ENCODE assay signal across 10 cellular contexts in the genomic region with DNA sequence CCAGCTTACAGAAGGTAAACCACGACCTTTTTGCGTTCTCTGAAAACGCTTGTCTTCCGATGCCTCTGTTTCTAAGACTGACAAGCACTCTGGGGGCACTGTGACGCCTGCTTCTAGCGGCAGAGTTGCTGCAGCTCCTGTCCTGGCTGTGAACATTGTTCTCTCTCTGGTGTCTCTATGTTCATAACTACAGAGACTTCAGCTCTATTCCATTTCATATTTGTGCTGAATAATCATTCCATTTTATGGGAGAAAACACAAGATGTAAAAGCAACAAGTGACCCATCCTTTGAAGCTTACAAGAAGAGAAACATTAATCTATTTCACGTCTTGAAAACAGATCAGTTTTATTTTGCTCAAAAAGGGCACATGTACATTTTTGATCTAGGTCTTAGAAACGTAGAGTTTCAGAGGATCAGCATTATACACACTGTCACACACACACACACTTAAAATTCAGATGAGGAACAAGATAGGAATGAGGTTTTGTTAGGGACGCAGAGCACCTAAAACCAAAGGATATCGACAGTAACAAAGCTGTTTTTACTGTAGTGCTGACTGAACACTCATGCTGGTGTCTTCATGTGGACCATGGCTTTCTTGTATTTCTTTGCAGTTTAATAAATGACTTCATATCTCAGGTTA. TPM values are rescaled to one million over a fixed set of nuclear protein-coding genes. Genes with fewer than 3 reads are reported as not detected.
DNase-seq lines count a peak whose midpoint lies in the region; ATAC-seq, FAIRE-seq and TF ChIP-seq lines count a peak whose summit lies in the region.
"Had no signal": no experiment of that assay in that cellular context is flagged by ENCODE, and none has a peak within 500 bp of the region (broad histone marks: within the 10 kb centered on the region; RNA-seq: fewer than 3 reads in every experiment).

No MANE protein-coding gene starts in this region.

- H3K9me3 Mint-ChIP-seq in activated CD8-positive, alpha-beta T cell treated with anti-CD3 and anti-CD28 coated beads, Interleukin-2, amount 10 ng/mL, durations not matched to agents 7 days and 5 days (ENCODE audit: insufficient read depth), result no peaks in the 10 kb centered on the region

- no peak overlapping the region for H3K4me2 ChIP-seq in PC-3 (ENCODE audit: low read length)

- peaks cover 78% of the 10 kb centered on the region for H3K36me3 Mint-ChIP-seq in activated CD8-positive, alpha-beta T cell treated with anti-CD3 and anti-CD28 coated beads, Interleukin-2, amount 10 ng/mL, durations not matched to agents 7 days and 5 days (ENCODE audit: low read depth)

- no peaks in the 10 kb centered on the region for H3K9me3 ChIP-seq in psoas muscle
- no peaks in the 10 kb centered on the region for H3K9me3 ChIP-seq in adrenal gland (replicated peaks in 1 of 3)
- no peaks in the 10 kb centered on the region for H3K9me3 ChIP-seq in PC-3 (ENCODE audit: low read length)

- H3K27me3 ChIP-seq in psoas muscle (ENCODE audit: insufficient read depth in 3 of 3, low read length in 2 of 3), result peaks cover 3 to 46% (median 14%) of the 10 kb centered on the region in 3 donors
- H3K27me3 ChIP-seq in adrenal gland, result peaks cover 22% of the 10 kb centered on the region
- H3K27me3 ChIP-seq in PC-3 (ENCODE audit: low read length), result peaks cover 78% of the 10 kb centered on the region

- DNase-seq in activated CD8-positive, alpha-beta T cell treated with anti-CD3 and anti-CD28 coated beads, Interleukin-2, amount 10 ng/mL, durations not matched to agents 7 days and 5 days, result peak; percentile 83
- DNase-seq in psoas muscle (no peak), RCC 7860 (ENCODE audit: low spot score) (no peak), NCI-H446 treated with DMSO at 0.1 percent for 48 hours (lab: John Stamatoyannopoulos, UW) (no peak), adrenal gland (no peak), PC-3 (no peak)

- POLR2A ChIA-PET in activated CD8-positive, alpha-beta T cell treated with anti-CD3 and anti-CD28 coated beads, Interleukin-2, amount 10 ng/mL, durations not matched to agents 7 days and 5 days (lab: Charles Lee), result interaction anchor here (0.5 to 11.8 kb wide), 18 partner anchors 9 to 164 kb away, joined by 3 to 142 read pairs (median 5); no protein-coding TSS in a partner anchor
- POLR2A ChIA-PET in PC-3 (lab: Charles Lee; ENCODE audit: unreplicated experiment), result no interaction called here

- ATAC-seq in HG03571 (IDR thresholded peaks at IDR 0.05; ENCODE audit: unreplicated experiment), result peak; percentile 21
- ATAC-seq in activated CD8-positive, alpha-beta T cell treated with anti-CD3 and anti-CD28 coated beads, Interleukin-2, amount 10 ng/mL, durations not matched to agents 7 days and 5 days, result peak; percentile 27
- ATAC-seq in psoas muscle, result no peak
- ATAC-seq in PC-3, result no peak
- ATAC-seq: right cardiac atrium had no signal

- H3K4me3 ChIP-seq in psoas muscle (peak overlapping the region; percentile 11), adrenal gland (no peak overlapping the region), PC-3 (ENCODE audit: low read length) (no peak overlapping the region)
- H3K4me3 ChIP-seq: cardiac muscle cell had no signal

- peak overlapping the region; percentile 98 for H3K27ac Mint-ChIP-seq in activated CD8-positive, alpha-beta T cell treated with anti-CD3 and anti-CD28 coated beads, Interleukin-2, amount 10 ng/mL, durations not matched to agents 7 days and 5 days

- TF ChIP-seq POLR2A in GM18526 (IDR thresholded peaks at IDR 0.05; ENCODE audit: extremely low read depth, insufficient read length) (peak; percentile 21), adrenal gland (IDR thresholded peaks at IDR 0.05) (no peak)

- H3K79me2 ChIP-seq in PC-3 (ENCODE audit: low read length), result no peaks in the 10 kb centered on the region

- H2AFZ ChIP-seq in PC-3 (ENCODE audit: low read length), result no peak overlapping the region

- H3K27ac ChIP-seq in psoas muscle (no peak overlapping the region), adrenal gland (no peak overlapping the region), PC-3 (ENCODE audit: low read length) (no peak overlapping the region)
- H3K27ac ChIP-seq: cardiac muscle cell had no signal

- TF ChIP-seq CTCF in psoas muscle (IDR thresholded peaks at IDR 0.05) (no peak), adrenal gland (IDR thresholded peaks at IDR 0.05) (no peak), PC-3 (conservative IDR thresholded peaks at IDR 0.05; ENCODE audit: low read depth, low read length) (no peak)

- no peaks in the 10 kb centered on the region for H3F3A ChIP-seq in PC-3 (ENCODE audit: low read length, unreplicated experiment)

- WGBS in psoas muscle, 3 donors, result 47 to 56% (median 48%) methylated on average over 10 of the region's 10 CpGs
- WGBS in adrenal gland, 4 donors, result 28 to 48% (median 45%) methylated on average over 10 of the region's 10 CpGs

- FAIRE-seq in RCC 7860 (lab: Jason Lieb, UNC), result no peak

- H3K4me1 Mint-ChIP-seq in activated CD8-positive, alpha-beta T cell treated with anti-CD3 and anti-CD28 coated beads, Interleukin-2, amount 10 ng/mL, durations not matched to agents 7 days and 5 days (ENCODE audit: low read depth), result peaks cover 17% of the 10 kb centered on the region

- H3K4me3 Mint-ChIP-seq in activated CD8-positive, alpha-beta T cell treated with anti-CD3 and anti-CD28 coated beads, Interleukin-2, amount 10 ng/mL, durations not matched to agents 7 days and 5 days, result peak overlapping the region; percentile 92

- BruUV-seq in PC-3 (replicated peaks; lab: Mats Ljungman, UMichigan), result no TSS peak

- H3K27me3 Mint-ChIP-seq in activated CD8-positive, alpha-beta T cell treated with anti-CD3 and anti-CD28 coated beads, Interleukin-2, amount 10 ng/mL, durations not matched to agents 7 days and 5 days (ENCODE audit: low read depth), result no peaks in the 10 kb centered on the region

- no peak overlapping the region for H3K9ac ChIP-seq in PC-3 (ENCODE audit: low read length)

- no peaks in the 10 kb centered on the region for H3K9me2 ChIP-seq in PC-3 (replicated peaks; ENCODE audit: low read length)

- H3K36me3 ChIP-seq in psoas muscle (ENCODE audit: insufficient read depth in 1 of 2, low read depth in 1 of 2), result no peaks in the 10 kb centered on the region
- no peaks in the 10 kb centered on the region for H3K36me3 ChIP-seq in adrenal gland (replicated peaks in 1 of 2)
- H3K36me3 ChIP-seq in PC-3 (ENCODE audit: low read depth, low read length), result no peaks in the 10 kb centered on the region
- H3K36me3 ChIP-seq: cardiac muscle cell had no signal

- intact Hi-C loops in psoas muscle (cut with DNase I) (no loop called here), adrenal gland (cut with DNase I) (no loop called here), PC-3 (cut with micrococcal nuclease) (no loop called here)

- no peaks in the 10 kb centered on the region for H4K20me1 ChIP-seq in PC-3 (ENCODE audit: low read length)

- H3K4me1 ChIP-seq in psoas muscle (peaks cover 3% of the 10 kb centered on the region), adrenal gland (replicated peaks in 1 of 2) (no peaks in the 10 kb centered on the region), PC-3 (ENCODE audit: insufficient read depth, low read length) (no peaks in the 10 kb centered on the region)

- CTCF ChIA-PET in activated CD8-positive, alpha-beta T cell treated with anti-CD3 and anti-CD28 coated beads, Interleukin-2, amount 10 ng/mL, durations not matched to agents 7 days and 5 days (lab: Charles Lee), result interaction anchor here (0.9 to 12.9 kb wide), 18 partner anchors 8 to 154 kb away, joined by 3 to 197 read pairs (median 6); no protein-coding TSS in a partner anchor
- CTCF ChIA-PET in PC-3 (lab: Charles Lee), result no interaction called here

RNA-seq across cellular contexts. Expression of gene IKZF1, which starts 3.0 kb away (rescaled TPM):
- 100 to 1,000 TPM; 370 to 374 TPM for total RNA-seq in activated CD8-positive, alpha-beta T cell treated with anti-CD3 and anti-CD28 coated beads, Interleukin-2, amount 10 ng/mL, durations not matched to agents 7 days and 5 days
- total RNA-seq in psoas muscle (1 to 10 TPM; 1.1 to 2.0 (median 1.6) TPM), adrenal gland (10 to 100 TPM in 6 of 8 donors, 1 to 10 TPM in 2; 3.2 to 31.5 (median 10.9) TPM), PC-3 (2014; rRNA removed) (not detected in 2 replicates)
- polyA plus RNA-seq in psoas muscle (under 1 TPM; 0.18 to 0.37 (median 0.26) TPM), adrenal gland (1 to 10 TPM in 2 of 3 donors, under 1 TPM in 1; 0.98 to 2.7 (median 2.4) TPM)
- polyA plus RNA-seq: cardiac muscle cell had no signal

Comparison
In these comparisons a context has a peak if more than half of its experiments do, and no peak if none do; other contexts are left out.
1. ATAC-seq: peak in HG03571 (single experiment) and activated CD8-positive, alpha-beta T cell treated with anti-CD3 and anti-CD28 coated beads, Interleukin-2, amount 10 ng/mL, durations not matched to agents 7 days and 5 days (single experiment); none in psoas muscle (0 of 4) and PC-3 (single experiment).
2. RNA of gene IKZF1, which starts 3.0 kb away (total RNA-seq): 370 to 374 TPM in activated CD8-positive, alpha-beta T cell treated with anti-CD3 and anti-CD28 coated beads, Interleukin-2, amount 10 ng/mL, durations not matched to agents 7 days and 5 days; 3.2 to 31.5 TPM in adrenal gland, 1.1 to 2.0 TPM in psoas muscle and not detected in PC-3; every median in the first group is over 10 times any median in the second.